8 cellular contexts compared by ENCODE assay signal in genomic region chr5:80182802-80183645, GRCh38.
A peak's percentile ranks its signal among the peaks of the same experiment; 100 is the strongest.
DNase-seq lines count a peak whose midpoint lies in the region; ATAC-seq and TF ChIP-seq lines count a peak whose summit lies in the region.

No MANE protein-coding gene starts in this region.

- DNase-seq in stimulated activated CD4-positive, alpha-beta T cell treated with anti-CD3 and anti-CD28 coated beads, Interleukin-15, amount 100 ng/mL, for 24 hours: peak; percentile 40
- DNase-seq in stimulated activated CD4-positive, alpha-beta T cell treated with anti-CD3 and anti-CD28 coated beads, Interleukin-2, amount 100 ng/mL, for 48 hours: no peak
- no peak for DNase-seq in activated T-helper 1 cell treated with anti-CD3 and anti-CD28 coated beads, Interleukin-12 subunit alpha, Interleukin-12 subunit beta, Interleukin-2, Interleukin-4 antibody, amounts not matched to agents 30 ng/mL and 10 ng/mL and 1 ng/mL, durations not matched to agents 14 hours and 24 hours and 36 hours (ENCODE audit: low spot score)
- DNase-seq in NCI-H2029 treated with DMSO at 0.1 percent for 48 hours (lab: John Stamatoyannopoulos, UW) (no peak), gastrocnemius medialis (no peak), DMS 273 treated with DMSO at 0.1 percent for 48 hours (lab: John Stamatoyannopoulos, UW) (no peak), NOMO-1 treated with dmso at 0.1 percent for 144 hours (lab: John Stamatoyannopoulos, UW; ENCODE audit: unreplicated experiment) (no peak)

- H3K36me3 ChIP-seq in liver (ENCODE audit: control insufficient read depth in 4 of 4, insufficient read depth in 3 of 4, low read depth in 1 of 4, low read length in 3 of 4) (peaks cover 0 to 3% (median 0%) of the 10 kb centered on the region in 4 donors), gastrocnemius medialis (no peaks in the 10 kb centered on the region)

- no peaks in the 10 kb centered on the region for H3K27me3 ChIP-seq in liver (ENCODE audit: control insufficient read depth in 4 of 4, insufficient read depth in 4 of 4, low read length in 3 of 4)
- H3K27me3 ChIP-seq in gastrocnemius medialis: no peaks in the 10 kb centered on the region

- no peak overlapping the region for H3K4me3 ChIP-seq in liver (ENCODE audit: low read depth in 1 of 3, low read length in 3 of 3)
- no peak overlapping the region for H3K4me3 ChIP-seq in gastrocnemius medialis

- peaks cover 10% of the 10 kb centered on the region for H3K36me3 Mint-ChIP-seq in activated T-helper 1 cell treated with anti-CD3 and anti-CD28 coated beads, Interleukin-12 subunit alpha, Interleukin-12 subunit beta, Interleukin-2, Interleukin-4 antibody, amounts not matched to agents 30 ng/mL and 10 ng/mL and 1 ng/mL, durations not matched to agents 14 hours and 24 hours and 36 hours (ENCODE audit: low read depth)

- peaks cover 78% of the 10 kb centered on the region for H3K4me1 Mint-ChIP-seq in activated T-helper 1 cell treated with anti-CD3 and anti-CD28 coated beads, Interleukin-12 subunit alpha, Interleukin-12 subunit beta, Interleukin-2, Interleukin-4 antibody, amounts not matched to agents 30 ng/mL and 10 ng/mL and 1 ng/mL, durations not matched to agents 14 hours and 24 hours and 36 hours (ENCODE audit: low read depth)

- no peak for ATAC-seq in gastrocnemius medialis

- no peak for TF ChIP-seq POLR2A in gastrocnemius medialis (IDR thresholded peaks at IDR 0.05)

- TF ChIP-seq RAD21 in liver (IDR thresholded peaks at IDR 0.05): no peak

- no peak for TF ChIP-seq CTCF in liver (IDR thresholded peaks at IDR 0.05; ENCODE audit: low read depth, low read length, missing input control)
- TF ChIP-seq CTCF in gastrocnemius medialis (IDR thresholded peaks at IDR 0.05 in 4 of 5, conservative IDR thresholded peaks at IDR 0.05 in 1 of 5): no peak

- H3K27me3 Mint-ChIP-seq in activated T-helper 1 cell treated with anti-CD3 and anti-CD28 coated beads, Interleukin-12 subunit alpha, Interleukin-12 subunit beta, Interleukin-2, Interleukin-4 antibody, amounts not matched to agents 30 ng/mL and 10 ng/mL and 1 ng/mL, durations not matched to agents 14 hours and 24 hours and 36 hours (ENCODE audit: insufficient read depth): no peaks in the 10 kb centered on the region

- peaks cover 15 to 55% (median 38%) of the 10 kb centered on the region in 4 donors for H3K4me1 ChIP-seq in liver (ENCODE audit: control insufficient read depth in 4 of 4, insufficient read depth in 4 of 4, low read length in 3 of 4)
- H3K4me1 ChIP-seq in gastrocnemius medialis: peaks cover 3 to 4% of the 10 kb centered on the region in 2 donors

- H3K27ac Mint-ChIP-seq in activated T-helper 1 cell treated with anti-CD3 and anti-CD28 coated beads, Interleukin-12 subunit alpha, Interleukin-12 subunit beta, Interleukin-2, Interleukin-4 antibody, amounts not matched to agents 30 ng/mL and 10 ng/mL and 1 ng/mL, durations not matched to agents 14 hours and 24 hours and 36 hours: peak overlapping the region; percentile 80

- H3K9ac ChIP-seq in liver (ENCODE audit: low read depth in 1 of 2, low read length in 2 of 2): peak overlapping the region in 1 of 2 donors; percentile 3

- in situ Hi-C loops in gastrocnemius medialis (cut with MboI; ENCODE audit: low sequenced_read_pairs in 4 of 4): no loop called here

- intact Hi-C loops in activated T-helper 1 cell treated with anti-CD3 and anti-CD28 coated beads, Interleukin-12 subunit alpha, Interleukin-12 subunit beta, Interleukin-2, Interleukin-4 antibody, amounts not matched to agents 30 ng/mL and 10 ng/mL and 1 ng/mL, durations not matched to agents 14 hours and 24 hours and 36 hours (cut with micrococcal nuclease): loop anchor here (2.0 kb wide), 1 partner anchor 56 kb away; no protein-coding TSS in a partner anchor
- intact Hi-C loops in gastrocnemius medialis (cut with DNase I; ENCODE audit: low total_unique reads): no loop called here

- H3K27ac ChIP-seq in liver (ENCODE audit: low read depth in 1 of 2, low read length in 2 of 2): peak overlapping the region; percentile 0 to 37
- H3K27ac ChIP-seq in gastrocnemius medialis: peak overlapping the region in 1 of 4 donors; percentile 4

- WGBS in liver: 67% methylated on average over 7 of the region's 7 CpGs

- no peaks in the 10 kb centered on the region for H3K9me3 Mint-ChIP-seq in activated T-helper 1 cell treated with anti-CD3 and anti-CD28 coated beads, Interleukin-12 subunit alpha, Interleukin-12 subunit beta, Interleukin-2, Interleukin-4 antibody, amounts not matched to agents 30 ng/mL and 10 ng/mL and 1 ng/mL, durations not matched to agents 14 hours and 24 hours and 36 hours

- H3K4me3 Mint-ChIP-seq in activated T-helper 1 cell treated with anti-CD3 and anti-CD28 coated beads, Interleukin-12 subunit alpha, Interleukin-12 subunit beta, Interleukin-2, Interleukin-4 antibody, amounts not matched to agents 30 ng/mL and 10 ng/mL and 1 ng/mL, durations not matched to agents 14 hours and 24 hours and 36 hours: peak overlapping the region; percentile 32

- H3K9me3 ChIP-seq in liver (ENCODE audit: control insufficient read depth in 4 of 4, low read length in 3 of 4) (no peaks in the 10 kb centered on the region), gastrocnemius medialis (no peaks in the 10 kb centered on the region)

TF ChIP-seq in liver, 16 proteins besides CTCF, POLR2A, EP300 and RAD21:
- no peak for TF ChIP-seq REST (IDR thresholded peaks at IDR 0.05)
- TF ChIP-seq HNF4A (conservative IDR thresholded peaks at IDR 0.05): no peak
